Comparison of ENCODE assay signal across 1 cellular context in the genomic region with DNA sequence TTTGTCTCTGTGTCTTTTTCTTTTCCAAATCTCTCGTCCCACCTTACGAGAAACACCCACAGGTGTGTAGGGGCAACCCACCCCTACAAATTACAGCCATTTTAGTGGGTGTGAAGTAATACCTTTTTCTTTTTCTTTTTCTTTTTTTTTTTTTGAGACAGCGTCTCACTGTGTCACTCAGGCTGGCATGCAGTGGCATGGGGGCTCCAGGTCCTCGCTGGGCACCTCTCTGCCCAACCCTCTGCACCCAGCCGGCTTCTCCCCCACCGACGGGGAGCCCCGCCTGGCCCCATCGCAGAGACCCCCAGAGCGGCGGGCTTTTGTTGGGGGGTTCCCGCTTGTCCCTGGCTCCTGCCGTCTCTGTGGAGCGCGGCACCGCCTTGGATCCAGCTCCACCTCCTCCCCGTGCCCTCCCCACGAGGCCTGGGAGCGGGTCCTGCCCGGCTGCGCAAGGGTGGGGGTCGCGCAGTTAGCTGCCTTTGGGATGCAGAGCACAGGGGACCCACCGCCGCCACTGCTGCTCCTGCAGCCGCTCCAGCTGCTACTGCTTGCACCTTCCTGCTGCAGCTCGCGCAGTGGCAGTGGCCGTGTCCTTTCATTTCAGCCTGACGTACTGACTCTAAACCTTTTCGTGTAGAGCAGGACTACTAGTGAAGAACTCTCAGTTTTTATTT.
TF ChIP-seq lines count a peak whose summit lies in the region.

No MANE protein-coding gene starts in this region.

TF ChIP-seq in IMR-90, 13 proteins besides CTCF, POLR2A, EP300 and RAD21 (continued from another document):
- TF ChIP-seq, protein P1, sequence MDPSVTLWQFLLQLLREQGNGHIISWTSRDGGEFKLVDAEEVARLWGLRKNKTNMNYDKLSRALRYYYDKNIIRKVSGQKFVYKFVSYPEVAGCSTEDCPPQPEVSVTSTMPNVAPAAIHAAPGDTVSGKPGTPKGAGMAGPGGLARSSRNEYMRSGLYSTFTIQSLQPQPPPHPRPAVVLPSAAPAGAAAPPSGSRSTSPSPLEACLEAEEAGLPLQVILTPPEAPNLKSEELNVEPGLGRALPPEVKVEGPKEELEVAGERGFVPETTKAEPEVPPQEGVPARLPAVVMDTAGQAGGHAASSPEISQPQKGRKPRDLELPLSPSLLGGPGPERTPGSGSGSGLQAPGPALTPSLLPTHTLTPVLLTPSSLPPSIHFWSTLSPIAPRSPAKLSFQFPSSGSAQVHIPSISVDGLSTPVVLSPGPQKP (IDR thresholded peaks at IDR 0.05; ENCODE audit: borderline replicate concordance, low read depth, low read length): no peak
- TF ChIP-seq CEBPB (IDR thresholded peaks at IDR 0.05; ENCODE audit: low read depth, low read length) (no peak), BHLHE40 (IDR thresholded peaks at IDR 0.05; ENCODE audit: low read depth, low read length) (no peak), NFE2L2 (IDR thresholded peaks at IDR 0.05; ENCODE audit: low read depth, low read length) (no peak)
- TF ChIP-seq, protein P2, sequence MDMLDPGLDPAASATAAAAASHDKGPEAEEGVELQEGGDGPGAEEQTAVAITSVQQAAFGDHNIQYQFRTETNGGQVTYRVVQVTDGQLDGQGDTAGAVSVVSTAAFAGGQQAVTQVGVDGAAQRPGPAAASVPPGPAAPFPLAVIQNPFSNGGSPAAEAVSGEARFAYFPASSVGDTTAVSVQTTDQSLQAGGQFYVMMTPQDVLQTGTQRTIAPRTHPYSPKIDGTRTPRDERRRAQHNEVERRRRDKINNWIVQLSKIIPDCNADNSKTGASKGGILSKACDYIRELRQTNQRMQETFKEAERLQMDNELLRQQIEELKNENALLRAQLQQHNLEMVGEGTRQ (IDR thresholded peaks at IDR 0.05; ENCODE audit: low read depth, low read length): no peak
